Comparison of ENCODE assay signal across 2 cellular contexts in genomic region chr5:176995122-176995490, GRCh38.
TF ChIP-seq lines count a peak whose summit lies in the region.

No MANE protein-coding gene starts in this region.

TF ChIP-seq in IMR-90, 13 proteins besides CTCF, POLR2A, EP300 and RAD21:
- TF ChIP-seq ELK1 (IDR thresholded peaks at IDR 0.05; ENCODE audit: borderline replicate concordance, low read depth, low read length) (no peak), RCOR1 (IDR thresholded peaks at IDR 0.05; ENCODE audit: insufficient replicate concordance, low read length) (no peak), MXI1 (IDR thresholded peaks at IDR 0.05; ENCODE audit: borderline replicate concordance, low read depth, low read length) (no peak), MAZ (IDR thresholded peaks at IDR 0.05; ENCODE audit: borderline replicate concordance, low read depth, low read length) (no peak), RFX5 (IDR thresholded peaks at IDR 0.05; ENCODE audit: low read depth, low read length) (no peak), CHD1 (IDR thresholded peaks at IDR 0.05; ENCODE audit: low read depth, low read length) (no peak), NFE2L2 (IDR thresholded peaks at IDR 0.05; ENCODE audit: low read depth, low read length) (no peak), FOS (IDR thresholded peaks at IDR 0.05; ENCODE audit: low read depth, low read length) (no peak), SMC3 (IDR thresholded peaks at IDR 0.05; ENCODE audit: low read depth, low read length) (no peak), BHLHE40 (IDR thresholded peaks at IDR 0.05; ENCODE audit: low read depth, low read length) (no peak)
TF ChIP-seq in IMR-90: peak in this region for 0.

TF ChIP-seq in GM12878, 131 proteins besides CTCF, POLR2A, EP300 and RAD21:
- TF ChIP-seq POU2F2 (IDR thresholded peaks at IDR 0.05; ENCODE audit: borderline replicate concordance, low read depth, low read length) (no peak), MYC (IDR thresholded peaks at IDR 0.05; ENCODE audit: insufficient read depth, insufficient read length, insufficient replicate concordance, low read length, severe bottlenecking) (no peak), ZBTB4 (CRISPR knock-in tag; IDR thresholded peaks at IDR 0.05) (no peak), ZBTB11 (CRISPR knock-in tag; IDR thresholded peaks at IDR 0.05) (no peak), LARP7 (IDR thresholded peaks at IDR 0.05) (no peak), TCF7 (IDR thresholded peaks at IDR 0.05; ENCODE audit: borderline replicate concordance) (no peak), IRF3 (IDR thresholded peaks at IDR 0.05) (no peak), SIN3A (IDR thresholded peaks at IDR 0.05; ENCODE audit: low read depth, low read length) (no peak), MLLT1 (IDR thresholded peaks at IDR 0.05) (no peak), SREBF2 (IDR thresholded peaks at IDR 0.05; ENCODE audit: low read length) (no peak), MEF2B (IDR thresholded peaks at IDR 0.05; ENCODE audit: partially characterized antibody, poor library complexity, severe bottlenecking) (no peak), E2F4 (IDR thresholded peaks at IDR 0.05; ENCODE audit: low read depth, low read length) (no peak), ZNF592 (IDR thresholded peaks at IDR 0.05) (no peak), SMARCA5 (IDR thresholded peaks at IDR 0.05) (no peak), CHD1 (IDR thresholded peaks at IDR 0.05; ENCODE audit: low read depth, low read length) (no peak)
